In the genomic region with DNA sequence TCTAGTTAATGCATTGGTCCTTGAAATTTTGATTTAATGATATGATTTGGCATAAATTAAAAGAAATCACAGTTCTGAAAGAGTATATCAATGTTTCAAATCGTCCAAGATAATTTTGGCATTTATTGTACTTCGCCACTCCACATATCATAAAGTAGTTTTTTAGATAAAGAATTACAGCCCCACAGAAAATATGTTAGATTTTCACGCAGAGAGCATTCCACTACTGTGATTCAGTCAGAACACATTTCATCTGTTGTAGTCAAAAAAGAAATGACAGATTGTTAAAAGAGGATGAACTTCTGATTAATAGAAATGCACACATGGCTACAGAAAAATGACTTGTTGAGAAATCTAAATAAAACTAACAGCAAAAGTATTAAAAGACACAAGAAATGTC, we compare ENCODE assay signal across 8 cellular contexts.
"Had no signal": no experiment of that assay in that cellular context is flagged by ENCODE, and none has a peak within 500 bp of the region (broad histone marks: within the 10 kb centered on the region; RNA-seq: fewer than 3 reads in every experiment).

No MANE protein-coding gene starts in this region.

- H3K4me3 ChIP-seq: GM23338 had no signal

- ATAC-seq: GM23338 had no signal

- H3K36me3 Mint-ChIP-seq: IgD-negative memory B cell had no signal

- H3K4me3 Mint-ChIP-seq: GM23338, H9, IgD-negative memory B cell had no signal

- DNase-seq: H9, HCEC 1CT, KBM-7 had no signal

- H2AFZ ChIP-seq: GM23338 had no signal

- H3K27ac Mint-ChIP-seq: GM23338, H9, IgD-negative memory B cell had no signal

- H3K27me3 Mint-ChIP-seq: IgD-negative memory B cell had no signal

- H3K4me2 ChIP-seq: GM23338 had no signal

- FAIRE-seq: H1, H54, HTR-8/SVneo had no signal

- H3K4me1 Mint-ChIP-seq: GM23338, H9, IgD-negative memory B cell had no signal
